28 cellular contexts compared by ENCODE assay signal in the genomic region with DNA sequence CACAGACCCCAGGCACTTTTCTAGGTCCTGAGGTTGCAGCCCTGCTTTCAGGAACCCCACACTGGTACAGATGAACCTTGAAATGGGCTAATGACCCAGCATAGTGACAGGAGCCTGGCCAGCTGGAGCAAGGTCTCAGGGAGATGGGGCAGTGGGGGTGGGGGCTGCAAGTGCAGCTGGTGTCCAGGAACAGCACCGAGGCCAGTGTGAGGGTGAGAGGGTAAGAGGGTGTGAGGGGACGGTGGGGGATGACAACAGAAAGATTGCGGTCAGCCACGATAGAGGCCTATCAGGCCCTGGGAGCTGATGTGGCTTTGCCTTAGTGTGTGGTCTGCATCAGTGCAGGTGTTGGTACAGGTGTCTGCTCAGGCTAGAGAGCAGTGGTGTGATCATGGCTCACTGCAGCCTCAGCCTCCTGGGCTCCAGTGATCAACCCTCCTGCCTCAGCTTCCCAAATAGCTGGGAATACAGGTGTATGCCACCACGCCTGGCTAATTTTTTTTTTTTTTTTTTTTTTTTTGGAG.
"Had no signal": no experiment of that assay in that cellular context is flagged by ENCODE, and none has a peak within 500 bp of the region (broad histone marks: within the 10 kb centered on the region; RNA-seq: fewer than 3 reads in every experiment).

No MANE protein-coding gene starts in this region.

- H3K4me3 Mint-ChIP-seq: mesothelial cell of epicardium; naive B cell; nephron; neural progenitor cell; stimulated activated effector memory CD8-positive, alpha-beta T cell treated with anti-CD3 and anti-CD28 coated beads, Interleukin-12 subunit alpha, Interleukin-12 subunit beta, amount 100 ng/mL, for 72 hours had no signal

- H2AFZ ChIP-seq: hepatocyte, neural progenitor cell had no signal

- FAIRE-seq: endothelial cell of umbilical vein, kidney had no signal

- DNase-seq: dermis blood vessel endothelial cell; effector memory CD4-positive, alpha-beta T cell; foreskin keratinocyte; heart left ventricle; kidney; left lung; mesenchymal stem cell; mucosa of descending colon; naive B cell; nucleus accumbens; sigmoid colon; stimulated activated CD4-positive, alpha-beta T cell treated with anti-CD3 and anti-CD28 coated beads, Interleukin-2, amount 100 ng/mL, for 24 hours; stimulated activated CD4-positive, alpha-beta T cell treated with anti-CD3 and anti-CD28 coated beads, Interleukin-4, amount 100 ng/mL, for 24 hours; stimulated activated naive CD4-positive, alpha-beta T cell treated with Interleukin-2 at 50 U/mL for 16 hours; stomach; thyroid gland; trophoblast cell had no signal

- H3K4me1 Mint-ChIP-seq: mesothelial cell of epicardium, nephron, neural progenitor cell had no signal

- H3K36me3 ChIP-seq: neural progenitor cell had no signal

- H3K4me2 ChIP-seq: hepatocyte, neural progenitor cell had no signal

- ATAC-seq: foreskin keratinocyte; gastroesophageal sphincter; heart left ventricle; left lung; mucosa of descending colon; stimulated activated effector memory CD8-positive, alpha-beta T cell treated with anti-CD3 and anti-CD28 coated beads, Interleukin-12 subunit alpha, Interleukin-12 subunit beta, amount 100 ng/mL, for 72 hours had no signal

- H3K27ac Mint-ChIP-seq: mesothelial cell of epicardium; nephron; neural progenitor cell; stimulated activated effector memory CD8-positive, alpha-beta T cell treated with anti-CD3 and anti-CD28 coated beads, Interleukin-12 subunit alpha, Interleukin-12 subunit beta, amount 100 ng/mL, for 72 hours had no signal

- H3K4me1 ChIP-seq: esophagus muscularis mucosa, foreskin keratinocyte, gastroesophageal sphincter, heart left ventricle, left lung, neural progenitor cell, prostate gland, right atrium auricular region, sigmoid colon, thyroid gland, vagina had no signal

- H3K27me3 ChIP-seq: esophagus muscularis mucosa, foreskin keratinocyte, gastroesophageal sphincter, heart left ventricle, hepatocyte, left lung, neural progenitor cell, right atrium auricular region, sigmoid colon, stomach, thyroid gland, vagina had no signal

- H3K4me3 ChIP-seq: esophagus muscularis mucosa, gastroesophageal sphincter, heart left ventricle, hepatocyte, left lung, mucosa of descending colon, neural progenitor cell, prostate gland, right atrium auricular region, sigmoid colon, stomach, thyroid gland, vagina had no signal

- H3K9ac ChIP-seq: neural progenitor cell had no signal

- H3K27ac ChIP-seq: esophagus muscularis mucosa, foreskin keratinocyte, gastroesophageal sphincter, heart left ventricle, hepatocyte, left lung, neural progenitor cell, prostate gland, right atrium auricular region, sigmoid colon, thyroid gland, vagina had no signal

- H3K9me3 Mint-ChIP-seq: mesothelial cell of epicardium; naive B cell; nephron; neural progenitor cell; stimulated activated effector memory CD8-positive, alpha-beta T cell treated with anti-CD3 and anti-CD28 coated beads, Interleukin-12 subunit alpha, Interleukin-12 subunit beta, amount 100 ng/mL, for 72 hours had no signal

- H3K9me3 ChIP-seq: esophagus muscularis mucosa, gastroesophageal sphincter, heart left ventricle, left lung, mucosa of descending colon, prostate gland, right atrium auricular region, sigmoid colon, stomach, thyroid gland, vagina had no signal

- H3K27me3 Mint-ChIP-seq: naive B cell had no signal

- H3K79me2 ChIP-seq: hepatocyte had no signal
